Comparison of ENCODE assay signal across 8 cellular contexts in genomic region chr5:62143268-62144229, GRCh38.
A peak's percentile ranks its signal among the peaks of the same experiment; 100 is the strongest.
DNase-seq lines count a peak whose midpoint lies in the region; ATAC-seq and TF ChIP-seq lines count a peak whose summit lies in the region.

No MANE protein-coding gene starts in this region.

- H3K27ac Mint-ChIP-seq in activated CD4-positive, alpha-beta T cell treated with anti-CD3 and anti-CD28 coated beads for 36 hours, result no peak overlapping the region

- DNase-seq in left ventricle myocardium inferior (no peak), right cardiac atrium (no peak), RPMI7951 (ENCODE audit: low read depth) (peak; percentile 26), foreskin keratinocyte (peak in 1 of 2 donors; percentile 45), thoracic aorta (ENCODE audit: low spot score) (no peak), iPS-NIHi7 (ENCODE audit: extremely low spot score) (no peak), NCI-H446 treated with DMSO at 0.1 percent for 48 hours (lab: John Stamatoyannopoulos, UW) (no peak)
- no peak for DNase-seq in activated CD4-positive, alpha-beta T cell treated with anti-CD3 and anti-CD28 coated beads for 36 hours

- no peaks in the 10 kb centered on the region for H3K36me3 Mint-ChIP-seq in activated CD4-positive, alpha-beta T cell treated with anti-CD3 and anti-CD28 coated beads for 36 hours (ENCODE audit: low read depth)

- intact Hi-C loops in left ventricle myocardium inferior (cut with micrococcal nuclease), result no loop called here
- intact Hi-C loops in right cardiac atrium (cut with DNase I), result no loop called here
- intact Hi-C loops in activated CD4-positive, alpha-beta T cell treated with anti-CD3 and anti-CD28 coated beads for 36 hours (cut with DNase I, micrococcal nuclease), result no loop called here

- H3K27ac ChIP-seq in left ventricle myocardium inferior (replicated peaks) (no peak overlapping the region), right cardiac atrium (ENCODE audit: low read length) (no peak overlapping the region), foreskin keratinocyte (no peak overlapping the region), thoracic aorta (peak overlapping the region; percentile 16 to 60)

- peaks cover 3% of the 10 kb centered on the region for H3K4me1 ChIP-seq in left ventricle myocardium inferior
- H3K4me1 ChIP-seq in right cardiac atrium (ENCODE audit: control insufficient read depth, insufficient read depth, low read length), result no peaks in the 10 kb centered on the region
- H3K4me1 ChIP-seq in foreskin keratinocyte, result no peaks in the 10 kb centered on the region
- H3K4me1 ChIP-seq in thoracic aorta (ENCODE audit: control insufficient read depth in 1 of 2, low read depth in 2 of 2), result peaks cover 10 to 32% of the 10 kb centered on the region in 2 donors

- TF ChIP-seq CTCF in left ventricle myocardium inferior (IDR thresholded peaks at IDR 0.05; ENCODE audit: borderline replicate concordance), result peak; percentile 53
- peak; percentile 74 for TF ChIP-seq CTCF in foreskin keratinocyte (conservative IDR thresholded peaks at IDR 0.05)
- peak; percentile 39 for TF ChIP-seq CTCF in thoracic aorta (IDR thresholded peaks at IDR 0.05)

- CTCF ChIA-PET in activated CD4-positive, alpha-beta T cell treated with anti-CD3 and anti-CD28 coated beads for 36 hours (lab: Charles Lee), result interaction anchor here (0.9 to 1.2 kb wide), 3 partner anchors 58 to 559 kb away, joined by 3 to 4 read pairs (median 3); no protein-coding TSS in a partner anchor

- no peak overlapping the region for H3K4me3 ChIP-seq in left ventricle myocardium inferior
- H3K4me3 ChIP-seq in right cardiac atrium (ENCODE audit: low read length), result no peak overlapping the region
- peak overlapping the region; percentile 68 for H3K4me3 ChIP-seq in thoracic aorta

- H3K36me3 ChIP-seq in left ventricle myocardium inferior, result no peaks in the 10 kb centered on the region
- H3K36me3 ChIP-seq in thoracic aorta, result no peaks in the 10 kb centered on the region

- H3K27me3 Mint-ChIP-seq in activated CD4-positive, alpha-beta T cell treated with anti-CD3 and anti-CD28 coated beads for 36 hours, result peaks cover 9% of the 10 kb centered on the region

- H3K4me3 Mint-ChIP-seq in activated CD4-positive, alpha-beta T cell treated with anti-CD3 and anti-CD28 coated beads for 36 hours, result no peak overlapping the region

- WGBS in right cardiac atrium, result 19% methylated on average over 13 of the region's 13 CpGs

- ATAC-seq in right cardiac atrium, result no peak
- ATAC-seq in foreskin keratinocyte, result peak; percentile 55
- ATAC-seq in thoracic aorta (ENCODE audit: insufficient number of reproducible peaks, low FRiP score, low read depth), result no peak
- no peak for ATAC-seq in activated CD4-positive, alpha-beta T cell treated with anti-CD3 and anti-CD28 coated beads for 36 hours

- H3K9me3 ChIP-seq in left ventricle myocardium inferior (replicated peaks) (peaks cover 2% of the 10 kb centered on the region), right cardiac atrium (ENCODE audit: control insufficient read depth, low read length) (no peaks in the 10 kb centered on the region), thoracic aorta (no peaks in the 10 kb centered on the region)

- no peaks in the 10 kb centered on the region for H3K9me3 Mint-ChIP-seq in activated CD4-positive, alpha-beta T cell treated with anti-CD3 and anti-CD28 coated beads for 36 hours (ENCODE audit: low read depth)

- no peaks in the 10 kb centered on the region for H3K4me1 Mint-ChIP-seq in activated CD4-positive, alpha-beta T cell treated with anti-CD3 and anti-CD28 coated beads for 36 hours

- POLR2A ChIA-PET in activated CD4-positive, alpha-beta T cell treated with anti-CD3 and anti-CD28 coated beads for 36 hours (lab: Charles Lee), result no interaction called here

- H3K27me3 ChIP-seq in left ventricle myocardium inferior (ENCODE audit: low read depth), result peaks cover 89% of the 10 kb centered on the region
- no peaks in the 10 kb centered on the region for H3K27me3 ChIP-seq in right cardiac atrium (ENCODE audit: control insufficient read depth, insufficient read depth)
- H3K27me3 ChIP-seq in foreskin keratinocyte, result no peaks in the 10 kb centered on the region
- no peaks in the 10 kb centered on the region for H3K27me3 ChIP-seq in thoracic aorta (replicated peaks; ENCODE audit: insufficient read depth)

Comparison
In these comparisons a context has a peak if more than half of its experiments do, and no peak if none do; other contexts are left out.
1. H3K27ac ChIP-seq: peak in thoracic aorta (2 of 2); none in left ventricle myocardium inferior (single experiment), right cardiac atrium (single experiment) and foreskin keratinocyte (single experiment).
2. Peak in every context shown above with its lines, with median percentiles within 50 percentile points of each other: CTCF ChIP-seq.